ENCODE assay signal across 20 cellular contexts in the genomic region with DNA sequence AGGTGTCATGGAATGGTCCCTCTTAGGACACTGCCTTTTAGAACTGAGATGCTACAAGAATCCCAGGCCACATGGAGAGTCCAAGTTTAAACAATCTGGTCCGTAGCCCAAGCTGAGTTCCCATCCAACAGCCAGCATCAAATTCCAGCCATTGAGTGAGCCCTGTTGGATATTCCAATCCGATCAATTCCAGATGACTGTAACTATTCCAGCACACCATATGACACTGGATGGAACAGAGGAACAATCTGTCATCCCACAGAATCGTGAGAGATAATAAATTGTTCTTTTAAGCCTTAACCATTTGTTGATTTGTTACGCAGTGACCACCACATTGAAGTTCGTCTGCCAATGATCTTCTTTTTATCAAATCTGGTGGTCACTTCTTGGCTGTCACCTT. TPM values are rescaled to one million over a fixed set of nuclear protein-coding genes. Genes with fewer than 3 reads are reported as not detected.
A peak's percentile ranks its signal among the peaks of the same experiment; 100 is the strongest.
DNase-seq lines count a peak whose midpoint lies in the region; ATAC-seq and TF ChIP-seq lines count a peak whose summit lies in the region.
"Had no signal": no experiment of that assay in that cellular context is flagged by ENCODE, and none has a peak within 500 bp of the region (broad histone marks: within the 10 kb centered on the region; RNA-seq: fewer than 3 reads in every experiment).

No MANE protein-coding gene starts in this region.

- H3K4me1 Mint-ChIP-seq in activated naive CD4-positive, alpha-beta T cell treated with anti-CD3 and anti-CD28 coated beads, Interleukin-2, amount 50 U/mL, for 24 hours = peaks cover 8% of the 10 kb centered on the region
- H3K4me1 Mint-ChIP-seq in activated naive CD4-positive, alpha-beta T cell treated with anti-CD3 and anti-CD28 coated beads for 36 hours (ENCODE audit: low read depth) = peaks cover 2% of the 10 kb centered on the region

- ATAC-seq in sciatic nerve (peak; percentile 89), HG02642 (IDR thresholded peaks at IDR 0.05; ENCODE audit: poor library complexity, unreplicated experiment) (no peak)
- ATAC-seq: GM12878, HCT116 had no signal

- no peaks in the 10 kb centered on the region for H3K9me3 Mint-ChIP-seq in activated naive CD4-positive, alpha-beta T cell treated with anti-CD3 and anti-CD28 coated beads, Interleukin-2, amount 50 U/mL, for 24 hours
- H3K9me3 Mint-ChIP-seq in activated naive CD4-positive, alpha-beta T cell treated with anti-CD3 and anti-CD28 coated beads for 36 hours = no peaks in the 10 kb centered on the region

- intact Hi-C loops in activated naive CD4-positive, alpha-beta T cell treated with anti-CD3 and anti-CD28 coated beads for 36 hours (cut with micrococcal nuclease) = no loop called here
- intact Hi-C loops in sciatic nerve (cut with DNase I) = no loop called here

- no peak overlapping the region for H3K4me3 Mint-ChIP-seq in activated naive CD4-positive, alpha-beta T cell treated with anti-CD3 and anti-CD28 coated beads, Interleukin-2, amount 50 U/mL, for 24 hours
- H3K4me3 Mint-ChIP-seq in activated naive CD4-positive, alpha-beta T cell treated with anti-CD3 and anti-CD28 coated beads for 36 hours = no peak overlapping the region
- H3K4me3 Mint-ChIP-seq: CD14-positive monocyte; CD4-positive, alpha-beta T cell; CD8-positive, alpha-beta memory T cell had no signal

- CTCF ChIA-PET in activated naive CD4-positive, alpha-beta T cell treated with anti-CD3 and anti-CD28 coated beads for 36 hours (lab: Charles Lee) = interaction anchor here (1.1 kb wide), 1 partner anchor 255 kb away, joined by 4 read pairs; no protein-coding TSS in a partner anchor

- peaks cover 2% of the 10 kb centered on the region for H3K36me3 Mint-ChIP-seq in activated naive CD4-positive, alpha-beta T cell treated with anti-CD3 and anti-CD28 coated beads, Interleukin-2, amount 50 U/mL, for 24 hours
- H3K36me3 Mint-ChIP-seq in activated naive CD4-positive, alpha-beta T cell treated with anti-CD3 and anti-CD28 coated beads for 36 hours (ENCODE audit: low read depth) = no peaks in the 10 kb centered on the region
- H3K36me3 Mint-ChIP-seq: CD14-positive monocyte had no signal

- H3K27ac Mint-ChIP-seq in activated naive CD4-positive, alpha-beta T cell treated with anti-CD3 and anti-CD28 coated beads, Interleukin-2, amount 50 U/mL, for 24 hours = peak overlapping the region; percentile 12
- H3K27ac Mint-ChIP-seq in activated naive CD4-positive, alpha-beta T cell treated with anti-CD3 and anti-CD28 coated beads for 36 hours = no peak overlapping the region
- H3K27ac Mint-ChIP-seq: CD14-positive monocyte; CD4-positive, alpha-beta T cell; CD8-positive, alpha-beta memory T cell had no signal

- H3K4me3 ChIP-seq in AG10803 (ENCODE audit: low read length) = no peak overlapping the region
- H3K4me3 ChIP-seq: BLaER1 treated with 17β-estradiol and CSF1 and Interleukin-3, amounts not matched to agents 10 nM and 100 nM; GM12878; GM23248 had no signal

- TF ChIP-seq CTCF in AG10803 (conservative IDR thresholded peaks at IDR 0.05; ENCODE audit: low read length) = no peak

- H3K27me3 Mint-ChIP-seq in activated naive CD4-positive, alpha-beta T cell treated with anti-CD3 and anti-CD28 coated beads, Interleukin-2, amount 50 U/mL, for 24 hours = no peaks in the 10 kb centered on the region
- no peaks in the 10 kb centered on the region for H3K27me3 Mint-ChIP-seq in activated naive CD4-positive, alpha-beta T cell treated with anti-CD3 and anti-CD28 coated beads for 36 hours (ENCODE audit: low read depth)
- H3K27me3 Mint-ChIP-seq: CD4-positive, alpha-beta T cell had no signal

- DNase-seq in activated naive CD4-positive, alpha-beta T cell treated with anti-CD3 and anti-CD28 coated beads for 36 hours = no peak
- peak; percentile 46 for DNase-seq in AG10803 (ENCODE audit: low read depth)
- no peak for DNase-seq in sciatic nerve (ENCODE audit: low spot score)
- no peak for DNase-seq in ecto neural progenitor cell (ENCODE audit: low spot score)
- DNase-seq: AML-193; BE2C; CD4-positive, alpha-beta T cell; CD8-positive, alpha-beta memory T cell; DMS 273 treated with DMSO at 0.1 percent for 48 hours; DMS79; EL; GDM1; GM23248; H7 had no signal

RNA-seq across cellular contexts. Expression of gene TNFSF15, which starts 46.3 kb away (rescaled TPM):
- total RNA-seq in activated naive CD4-positive, alpha-beta T cell treated with anti-CD3 and anti-CD28 coated beads for 36 hours = under 1 TPM; 0.62 to 0.74 TPM
- 11.9 TPM for total RNA-seq in sciatic nerve
- total RNA-seq: CD4-positive, alpha-beta T cell; GM12878; H7 had no signal
